ENCODE assay signal across 3 cellular contexts in genomic region chr10:46210427-46210826, GRCh38.
A peak's percentile ranks its signal among the peaks of the same experiment; 100 is the strongest.
DNase-seq lines count a peak whose midpoint lies in the region; ATAC-seq and TF ChIP-seq lines count a peak whose summit lies in the region.
"Not testable (repeated sequence)": the region's sequence is repeated elsewhere in the genome, so short reads cannot be mapped to it uniquely, and the experiment has no call there.

No MANE protein-coding gene starts in this region.

- H3K9me3 Mint-ChIP-seq in GM23338, WTC11: not testable (repeated sequence)

- not testable (repeated sequence) for H3F3A ChIP-seq in GM23338 (replicated peaks; ENCODE audit: low read depth)

- DNase-seq in GM23338 (ENCODE audit: low spot score); OCI-LY7 (ENCODE audit: low spot score); WTC11 (ENCODE audit: low spot score): not testable (repeated sequence)

- not testable (repeated sequence) for H3K4me3 Mint-ChIP-seq in GM23338, WTC11

- H3K36me3 ChIP-seq in GM23338 (ENCODE audit: insufficient read depth); OCI-LY7 (ENCODE audit: insufficient read depth, low read length): not testable (repeated sequence)

- not testable (repeated sequence) for H3K4me1 ChIP-seq in GM23338 (ENCODE audit: insufficient read depth); OCI-LY7 (ENCODE audit: insufficient read depth, low read length, poor library complexity, severe bottlenecking)

- H4K20me1 ChIP-seq in GM23338 (replicated peaks; ENCODE audit: insufficient read depth); OCI-LY7 (ENCODE audit: insufficient read depth, low read length): not testable (repeated sequence)

- H3K9me2 ChIP-seq in GM23338 (ENCODE audit: insufficient read depth); OCI-LY7 (ENCODE audit: insufficient read depth, low read length): not testable (repeated sequence)

- ATAC-seq in GM23338: peak; percentile 81
- peak; percentile 67 for ATAC-seq in WTC11

- not testable (repeated sequence) for TF ChIP-seq CTCF in GM23338 (conservative IDR thresholded peaks at IDR 0.05; ENCODE audit: low read depth in 2 of 2); OCI-LY7 (conservative IDR thresholded peaks at IDR 0.05; ENCODE audit: low read length); WTC11 (IDR thresholded peaks at IDR 0.05)

- H3K9me3 ChIP-seq in OCI-LY7 (ENCODE audit: low read length): not testable (repeated sequence)

- H3K27ac ChIP-seq in GM23338 (ENCODE audit: low read depth); OCI-LY7 (ENCODE audit: low read depth, low read length, poor library complexity, severe bottlenecking): not testable (repeated sequence)

- H3K4me1 Mint-ChIP-seq in GM23338, WTC11: not testable (repeated sequence)

- not testable (repeated sequence) for H3K27me3 ChIP-seq in GM23338 (ENCODE audit: insufficient read depth)

- CTCF ChIA-PET in OCI-LY7 (lab: Charles Lee; ENCODE audit: unreplicated experiment); WTC11 (lab: Charles Lee): not testable (repeated sequence)

- not testable (repeated sequence) for H3K27me3 Mint-ChIP-seq in GM23338 (ENCODE audit: insufficient read depth, low read depth, poor library complexity); WTC11 (ENCODE audit: low read depth)

- not testable (repeated sequence) for H3K36me3 Mint-ChIP-seq in GM23338 (ENCODE audit: low read depth); WTC11

- H3K79me2 ChIP-seq in GM23338 (replicated peaks; ENCODE audit: insufficient read depth); OCI-LY7 (ENCODE audit: insufficient read depth, low read depth, low read length): not testable (repeated sequence)

- H3K4me2 ChIP-seq in GM23338; OCI-LY7 (ENCODE audit: low read length): not testable (repeated sequence)

- not testable (repeated sequence) for H2AFZ ChIP-seq in GM23338; OCI-LY7 (ENCODE audit: low read length)

- BruUV-seq in OCI-LY7 (replicated peaks; lab: Mats Ljungman, UMichigan): TSS peak; percentile 5

- POLR2A ChIA-PET in OCI-LY7 (lab: Charles Lee); WTC11 (lab: Charles Lee): not testable (repeated sequence)

- intact Hi-C loops in OCI-LY7 (cut with micrococcal nuclease; ENCODE audit: unreplicated experiment): not testable (repeated sequence)

- H3K27ac Mint-ChIP-seq in GM23338, WTC11: not testable (repeated sequence)

- H3K4me3 ChIP-seq in GM23338; OCI-LY7 (ENCODE audit: low read depth, low read length, poor library complexity, severe bottlenecking): not testable (repeated sequence)
